1 cellular context compared by ENCODE assay signal in the genomic region with DNA sequence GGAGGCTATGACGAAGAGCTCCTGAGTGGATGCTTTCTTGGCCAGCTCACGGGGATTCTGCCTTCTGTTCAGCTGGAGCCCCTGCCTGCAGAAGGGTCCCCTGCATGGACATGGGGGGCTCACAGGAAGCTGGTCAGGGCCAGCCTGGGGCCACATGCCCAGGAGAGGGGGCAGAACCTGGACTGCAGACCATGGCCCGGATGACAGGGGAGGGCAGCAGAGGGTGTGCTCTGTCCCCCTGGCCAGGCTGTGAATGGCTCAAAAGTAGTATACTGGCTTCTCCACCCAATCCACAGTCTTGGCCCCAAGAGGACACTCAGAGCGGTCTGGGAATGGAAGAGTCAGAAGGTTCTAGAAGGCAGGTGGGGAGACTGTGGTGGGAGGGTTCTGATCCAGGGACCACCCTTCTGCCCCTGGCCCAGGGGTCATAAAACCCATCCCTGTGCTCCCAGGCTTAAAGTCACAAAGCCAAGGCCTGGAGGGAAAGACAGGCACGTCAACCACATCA.
TF ChIP-seq lines count a peak whose summit lies in the region.

No MANE protein-coding gene starts in this region.

TF ChIP-seq in WTC11, 78 proteins besides CTCF, POLR2A, EP300 and RAD21 (continued from another document):
- TF ChIP-seq AFF4 (CRISPR knock-in tag; IDR thresholded peaks at IDR 0.05; ENCODE audit: borderline replicate concordance) (no peak), ZBTB43 (CRISPR knock-in tag; IDR thresholded peaks at IDR 0.05) (no peak), ZNF671 (CRISPR knock-in tag; IDR thresholded peaks at IDR 0.05) (no peak), ESRRA (CRISPR knock-in tag; IDR thresholded peaks at IDR 0.05; ENCODE audit: borderline replicate concordance) (no peak), ETV6 (CRISPR knock-in tag; IDR thresholded peaks at IDR 0.05) (no peak)
- TF ChIP-seq, protein P1, sequence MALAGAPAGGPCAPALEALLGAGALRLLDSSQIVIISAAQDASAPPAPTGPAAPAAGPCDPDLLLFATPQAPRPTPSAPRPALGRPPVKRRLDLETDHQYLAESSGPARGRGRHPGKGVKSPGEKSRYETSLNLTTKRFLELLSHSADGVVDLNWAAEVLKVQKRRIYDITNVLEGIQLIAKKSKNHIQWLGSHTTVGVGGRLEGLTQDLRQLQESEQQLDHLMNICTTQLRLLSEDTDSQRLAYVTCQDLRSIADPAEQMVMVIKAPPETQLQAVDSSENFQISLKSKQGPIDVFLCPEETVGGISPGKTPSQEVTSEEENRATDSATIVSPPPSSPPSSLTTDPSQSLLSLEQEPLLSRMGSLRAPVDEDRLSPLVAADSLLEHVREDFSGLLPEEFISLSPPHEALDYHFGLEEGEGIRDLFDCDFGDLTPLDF (CRISPR knock-in tag; IDR thresholded peaks at IDR 0.05) = no peak
- TF ChIP-seq, protein P2, sequence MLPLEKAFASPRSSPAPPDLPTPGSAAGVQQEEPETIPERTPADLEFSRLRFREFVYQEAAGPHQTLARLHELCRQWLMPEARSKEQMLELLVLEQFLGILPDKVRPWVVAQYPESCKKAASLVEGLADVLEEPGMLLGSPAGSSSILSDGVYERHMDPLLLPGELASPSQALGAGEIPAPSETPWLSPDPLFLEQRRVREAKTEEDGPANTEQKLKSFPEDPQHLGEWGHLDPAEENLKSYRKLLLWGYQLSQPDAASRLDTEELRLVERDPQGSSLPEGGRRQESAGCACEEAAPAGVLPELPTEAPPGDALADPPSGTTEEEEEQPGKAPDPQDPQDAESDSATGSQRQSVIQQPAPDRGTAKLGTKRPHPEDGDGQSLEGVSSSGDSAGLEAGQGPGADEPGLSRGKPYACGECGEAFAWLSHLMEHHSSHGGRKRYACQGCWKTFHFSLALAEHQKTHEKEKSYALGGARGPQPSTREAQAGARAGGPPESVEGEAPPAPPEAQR (CRISPR knock-in tag; IDR thresholded peaks at IDR 0.05) = no peak
